In the genomic region with DNA sequence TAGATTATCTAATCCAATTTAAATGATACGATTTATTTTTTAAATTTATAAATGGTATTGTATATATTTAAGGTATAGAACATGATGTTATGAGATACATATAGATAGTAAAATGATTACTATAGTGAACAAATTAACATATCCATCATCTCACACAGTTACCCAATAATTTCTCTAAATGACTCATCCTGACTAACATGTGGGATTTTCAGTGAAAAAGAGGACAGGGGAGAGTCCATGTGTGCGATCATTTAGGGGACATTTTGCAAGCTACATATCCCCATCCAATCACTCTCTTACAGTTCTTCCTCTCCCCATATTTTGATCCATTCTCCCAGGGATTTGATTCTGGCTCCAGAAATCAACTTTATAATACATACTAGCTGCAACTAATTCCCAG, we compare ENCODE assay signal across 26 cellular contexts.
DNase-seq lines count a peak whose midpoint lies in the region; ATAC-seq, FAIRE-seq and TF ChIP-seq lines count a peak whose summit lies in the region.
"Had no signal": no experiment of that assay in that cellular context is flagged by ENCODE, and none has a peak within 500 bp of the region (broad histone marks: within the 10 kb centered on the region; RNA-seq: fewer than 3 reads in every experiment).

No MANE protein-coding gene starts in this region.

- TF ChIP-seq CTCF in A549 (IDR thresholded peaks at IDR 0.05) (no peak), fibroblast of mammary gland (conservative IDR thresholded peaks at IDR 0.05; ENCODE audit: control insufficient read depth, insufficient read depth, low read depth, low read length) (no peak)

- DNase-seq in A549 (ENCODE audit: low read depth in 1 of 2, low spot score in 1 of 2) = no peak
- peak; percentile 4 for DNase-seq in RPMI7951 (ENCODE audit: low read depth)
- peak; percentile 54 for DNase-seq in fibroblast of mammary gland (ENCODE audit: low read depth)
- DNase-seq in T-helper 17 cell = no peak
- no peak for DNase-seq in cerebellar cortex (ENCODE audit: low spot score)
- DNase-seq in Right ventricle myocardium inferior (ENCODE audit: missing footprints) = no peak
- DNase-seq in SHP77 treated with DMSO at 0.1 percent for 48 hours (lab: John Stamatoyannopoulos, UW) = no peak
- DNase-seq: activated CD4-positive, alpha-beta T cell treated with anti-CD3 and anti-CD28 coated beads, Interleukin-2, amount 10 ng/mL, durations not matched to agents 7 days and 5 days; activated CD8-positive, alpha-beta memory T cell treated with anti-CD3 and anti-CD28 coated beads, Interleukin-2, amount 10 ng/mL, durations not matched to agents 7 days and 5 days; colonic mucosa; DMS 273 treated with DMSO at 0.1 percent for 48 hours; effector memory CD4-positive, alpha-beta T cell; kidney glomerular epithelial cell; MV-4-11; NCI-H1694; NCI-H2171; NCI-H524; NK-92 treated with Interleukin-12 subunit alpha and Interleukin-12 subunit beta, amount 100 ng/mL, for 24 hours; right lobe of liver; SK-N-SH; stomach had no signal

- ATAC-seq in A549 (no peak), T-helper 17 cell (no peak), Right ventricle myocardium inferior (no peak)
- ATAC-seq: activated CD8-positive, alpha-beta memory T cell treated with anti-CD3 and anti-CD28 coated beads, Interleukin-2, amount 10 ng/mL, durations not matched to agents 7 days and 5 days; esophagus mucosa; GM23338; right lobe of liver had no signal

- intact Hi-C loops in Right ventricle myocardium inferior (cut with DNase I) = no loop called here

- H3K4me3 ChIP-seq in A549 (no peak overlapping the region), fibroblast of mammary gland (ENCODE audit: control insufficient read depth, low read depth, low read length) (no peak overlapping the region)
- H3K4me3 ChIP-seq: colonic mucosa, GM23338, lung, right lobe of liver, stomach, tibial nerve had no signal

- 93% methylated on average over 2 of the region's 2 CpGs for WGBS in A549 (ENCODE audit: missing lambda C conversion rate)

- POLR2A ChIA-PET in A549 (lab: Yijun Ruan, JAX) = no interaction called here

- no peaks in the 10 kb centered on the region for H3K9me3 ChIP-seq in A549
- no peaks in the 10 kb centered on the region for H3K9me3 ChIP-seq in T-helper 17 cell (ENCODE audit: control insufficient read depth, low read length, poor library complexity, severe bottlenecking)
- H3K9me3 ChIP-seq: colonic mucosa, right lobe of liver, SK-N-SH, stomach, tibial nerve had no signal

- H3K4me2 ChIP-seq in A549 = no peak overlapping the region
- H3K4me2 ChIP-seq: GM23338, SK-N-SH had no signal

- H3K36me3 Mint-ChIP-seq in T-helper 17 cell (ENCODE audit: low read depth) = no peaks in the 10 kb centered on the region

- CTCF ChIA-PET in A549 (lab: Yijun Ruan, JAX) = no interaction called here

- no peak overlapping the region for H3K27ac Mint-ChIP-seq in T-helper 17 cell
- H3K27ac Mint-ChIP-seq: activated CD4-positive, alpha-beta T cell treated with anti-CD3 and anti-CD28 coated beads, Interleukin-2, amount 10 ng/mL, durations not matched to agents 7 days and 5 days; activated CD8-positive, alpha-beta memory T cell treated with anti-CD3 and anti-CD28 coated beads, Interleukin-2, amount 10 ng/mL, durations not matched to agents 7 days and 5 days; GM23338 had no signal

- TF ChIP-seq EP300 in A549 (IDR thresholded peaks at IDR 0.05) = no peak

- no peaks in the 10 kb centered on the region for H3K4me1 Mint-ChIP-seq in T-helper 17 cell
- H3K4me1 Mint-ChIP-seq: activated CD4-positive, alpha-beta T cell treated with anti-CD3 and anti-CD28 coated beads, Interleukin-2, amount 10 ng/mL, durations not matched to agents 7 days and 5 days; GM23338 had no signal

- no peaks in the 10 kb centered on the region for H3K4me1 ChIP-seq in A549
- H3K4me1 ChIP-seq: colonic mucosa, right lobe of liver, stomach, tibial nerve had no signal

- H3K27me3 Mint-ChIP-seq in T-helper 17 cell = no peaks in the 10 kb centered on the region
- H3K27me3 Mint-ChIP-seq: activated CD4-positive, alpha-beta T cell treated with anti-CD3 and anti-CD28 coated beads, Interleukin-2, amount 10 ng/mL, durations not matched to agents 7 days and 5 days; activated CD8-positive, alpha-beta memory T cell treated with anti-CD3 and anti-CD28 coated beads, Interleukin-2, amount 10 ng/mL, durations not matched to agents 7 days and 5 days had no signal

- no peak for TF ChIP-seq POLR2A in A549 (IDR thresholded peaks at IDR 0.05; ENCODE audit: low read length)

- FAIRE-seq in A549 (lab: Jason Lieb, UNC) (peak; percentile 32), G401.6 (lab: Jason Lieb, UNC) (peak; percentile 65)

- H3K4me3 Mint-ChIP-seq in T-helper 17 cell = no peak overlapping the region
- H3K4me3 Mint-ChIP-seq: activated CD4-positive, alpha-beta T cell treated with anti-CD3 and anti-CD28 coated beads, Interleukin-2, amount 10 ng/mL, durations not matched to agents 7 days and 5 days; activated CD8-positive, alpha-beta memory T cell treated with anti-CD3 and anti-CD28 coated beads, Interleukin-2, amount 10 ng/mL, durations not matched to agents 7 days and 5 days; GM23338 had no signal

- H3K27ac ChIP-seq in A549 = no peak overlapping the region
- H3K27ac ChIP-seq: colonic mucosa, right lobe of liver, stomach, tibial nerve had no signal

- TF ChIP-seq RAD21 in A549 (conservative IDR thresholded peaks at IDR 0.05 in 1 of 2, IDR thresholded peaks at IDR 0.05 in 1 of 2) = no peak

TF ChIP-seq in A549, 52 proteins besides CTCF, POLR2A, EP300 and RAD21:
- TF ChIP-seq RARB (CRISPR knock-in tag; IDR thresholded peaks at IDR 0.05) (no peak), KDM1A (IDR thresholded peaks at IDR 0.05; ENCODE audit: low read depth) (no peak), RCOR1 (IDR thresholded peaks at IDR 0.05; ENCODE audit: low read depth, low read length) (no peak), SREBF2 (IDR thresholded peaks at IDR 0.05) (no peak), NPAS2 (CRISPR knock-in tag; IDR thresholded peaks at IDR 0.05; ENCODE audit: borderline replicate concordance) (no peak), JUNB (IDR thresholded peaks at IDR 0.05) (no peak), POLR2AphosphoS2 (conservative IDR thresholded peaks at IDR 0.05; ENCODE audit: low read length) (no peak), MAZ (IDR thresholded peaks at IDR 0.05; ENCODE audit: borderline replicate concordance, low read depth, low read length) (no peak), HDAC2 (IDR thresholded peaks at IDR 0.05) (no peak), ZNF302 (CRISPR knock-in tag; IDR thresholded peaks at IDR 0.05) (no peak)
- TF ChIP-seq, protein P1, sequence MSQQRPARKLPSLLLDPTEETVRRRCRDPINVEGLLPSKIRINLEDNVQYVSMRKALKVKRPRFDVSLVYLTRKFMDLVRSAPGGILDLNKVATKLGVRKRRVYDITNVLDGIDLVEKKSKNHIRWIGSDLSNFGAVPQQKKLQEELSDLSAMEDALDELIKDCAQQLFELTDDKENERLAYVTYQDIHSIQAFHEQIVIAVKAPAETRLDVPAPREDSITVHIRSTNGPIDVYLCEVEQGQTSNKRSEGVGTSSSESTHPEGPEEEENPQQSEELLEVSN (IDR thresholded peaks at IDR 0.05; ENCODE audit: borderline replicate concordance, low read depth) = no peak
- TF ChIP-seq, protein P2, sequence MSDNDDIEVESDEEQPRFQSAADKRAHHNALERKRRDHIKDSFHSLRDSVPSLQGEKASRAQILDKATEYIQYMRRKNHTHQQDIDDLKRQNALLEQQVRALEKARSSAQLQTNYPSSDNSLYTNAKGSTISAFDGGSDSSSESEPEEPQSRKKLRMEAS (IDR thresholded peaks at IDR 0.05) = no peak

Comparison
In these comparisons a context has a peak if more than half of its experiments do, and no peak if none do; other contexts are left out.
1. DNase-seq: peak in RPMI7951 (single experiment) and fibroblast of mammary gland (single experiment); none in A549 (0 of 2), T-helper 17 cell (0 of 3), cerebellar cortex (single experiment), Right ventricle myocardium inferior (single experiment) and SHP77 treated with DMSO at 0.1 percent for 48 hours (single experiment).